Comparison of ENCODE assay signal across 9 cellular contexts in the genomic region with DNA sequence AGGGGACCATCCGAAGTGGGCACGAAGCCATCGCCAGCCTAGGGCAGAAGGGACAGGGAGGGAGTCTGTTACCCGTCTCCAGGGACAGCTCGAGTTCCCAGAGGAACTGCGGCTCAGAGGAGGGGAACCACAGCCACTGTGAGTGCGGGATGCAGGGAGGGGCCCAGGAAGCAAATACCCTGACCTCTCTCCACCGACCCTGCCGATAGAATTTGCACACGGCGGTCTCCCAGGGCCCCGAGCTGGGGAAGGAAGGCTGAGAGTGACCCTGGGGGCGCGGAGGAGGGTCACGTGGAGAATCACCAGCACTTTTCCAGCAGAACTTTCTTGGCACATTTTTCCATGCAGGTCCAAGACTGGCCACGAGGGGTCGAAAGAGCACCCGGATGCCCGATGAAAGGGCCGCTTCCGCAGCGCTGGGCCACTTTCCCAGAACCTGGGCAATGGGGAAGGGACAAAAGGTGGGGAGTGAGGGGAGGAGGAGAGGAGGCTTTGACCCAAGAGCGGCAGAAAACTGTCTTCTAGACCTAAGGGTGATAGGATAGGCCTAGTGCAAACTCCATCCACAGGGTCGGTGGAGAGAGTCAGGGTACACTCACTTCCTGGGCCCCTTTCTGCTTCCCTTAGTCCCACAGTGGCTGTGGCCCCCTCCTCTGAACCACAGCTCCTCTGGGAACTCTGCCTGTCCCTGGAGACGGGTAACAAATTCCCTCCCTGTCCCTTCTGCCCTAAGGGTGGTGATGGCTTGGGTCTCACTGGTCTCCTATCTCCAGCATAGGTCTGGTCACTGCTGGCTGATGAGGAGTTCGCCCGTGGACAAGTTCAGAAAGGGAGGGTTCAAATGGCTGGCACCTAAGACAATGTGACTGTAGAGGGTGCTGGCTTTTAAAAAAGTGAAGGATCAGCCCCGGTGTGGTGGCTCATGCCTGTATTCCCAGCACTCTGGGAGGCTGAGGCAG. TPM values are rescaled to one million over a fixed set of nuclear protein-coding genes. Genes with fewer than 3 reads are reported as not detected.
DNase-seq lines count a peak whose midpoint lies in the region; ATAC-seq and TF ChIP-seq lines count a peak whose summit lies in the region.
"Had no signal": no experiment of that assay in that cellular context is flagged by ENCODE, and none has a peak within 500 bp of the region (broad histone marks: within the 10 kb centered on the region; RNA-seq: fewer than 3 reads in every experiment).

No MANE protein-coding gene starts in this region.

- H3K4me1 ChIP-seq in CD8-positive, alpha-beta T cell (ENCODE audit: insufficient read depth, low read length), result no peaks in the 10 kb centered on the region
- H3K4me1 ChIP-seq in ovary (ENCODE audit: insufficient read depth), result no peaks in the 10 kb centered on the region

- H3K9me3 Mint-ChIP-seq in CD8-positive, alpha-beta T cell, result peaks cover 9% of the 10 kb centered on the region

- peak; percentile 84 for TF ChIP-seq CTCF in CD8-positive, alpha-beta T cell (IDR thresholded peaks at IDR 0.05)
- peak; percentile 63 to 75 (median 75) for TF ChIP-seq CTCF in ovary (IDR thresholded peaks at IDR 0.05)

- intact Hi-C loops in CD8-positive, alpha-beta T cell (cut with DNase I, micrococcal nuclease), result loop anchor here (1.0 to 2.0 kb wide), 3 partner anchors 36 to 74 kb away; no protein-coding TSS in a partner anchor
- intact Hi-C loops in cardiac septum (cut with DNase I) (loop anchor here (2.0 kb wide), 1 partner anchor 35 kb away; no protein-coding TSS in a partner anchor), ovary (cut with DNase I) (no loop called here)

- H3K36me3 Mint-ChIP-seq in CD8-positive, alpha-beta T cell, result peaks cover 31% of the 10 kb centered on the region

- H3K27me3 ChIP-seq in CD8-positive, alpha-beta T cell (ENCODE audit: insufficient read depth, low read length), result peaks cover 4% of the 10 kb centered on the region
- H3K27me3 ChIP-seq in ovary, result no peaks in the 10 kb centered on the region

- H3K4me3 Mint-ChIP-seq in CD8-positive, alpha-beta T cell, result no peak overlapping the region

- POLR2A ChIA-PET in CD8-positive, alpha-beta T cell (lab: Charles Lee), result no interaction called here

- TF ChIP-seq EP300 in ovary (IDR thresholded peaks at IDR 0.05), result no peak

- no peak overlapping the region for H3K4me3 ChIP-seq in CD8-positive, alpha-beta T cell (ENCODE audit: low read depth, low read length)
- H3K4me3 ChIP-seq in ovary, result no peak overlapping the region

- ATAC-seq in CD8-positive, alpha-beta T cell, result peak; percentile 46
- ATAC-seq in HG02678 (IDR thresholded peaks at IDR 0.05; ENCODE audit: unreplicated experiment), result no peak

- peaks cover 9% of the 10 kb centered on the region for H3K4me1 Mint-ChIP-seq in CD8-positive, alpha-beta T cell (ENCODE audit: low read depth)

- peak in 5 of 7 experiments; percentile 17 to 71 (median 43) for DNase-seq in CD8-positive, alpha-beta T cell
- DNase-seq in HUDEP-2 (lab: John Stamatoyannopoulos, UW; ENCODE audit: unreplicated experiment in 76 of 76) (peak in 47 of 76 experiments; percentile 11 to 62 (median 41)), SHP77 treated with DMSO at 0.1 percent for 48 hours (lab: John Stamatoyannopoulos, UW) (peak; percentile 59), amniotic stem cell (lab: John Stamatoyannopoulos, UW) (peak; percentile 64), cardiac septum (ENCODE audit: low spot score) (peak; percentile 89), ovary (peak; percentile 61 to 85 (median 73)), GM19238 (ENCODE audit: insufficient read length, low spot score) (no peak)

- no peak overlapping the region for H3K27ac ChIP-seq in CD8-positive, alpha-beta T cell (ENCODE audit: low read depth, low read length)
- no peak overlapping the region for H3K27ac ChIP-seq in ovary

- CTCF ChIA-PET in CD8-positive, alpha-beta T cell (lab: Charles Lee), result interaction anchor here (0.7 to 5.7 kb wide), 10 partner anchors 9 to 71 kb away, joined by 3 to 105 read pairs (median 4); a partner anchor contains a TSS

- H3K27ac Mint-ChIP-seq in CD8-positive, alpha-beta T cell, result no peak overlapping the region

- H3K9me3 ChIP-seq in CD8-positive, alpha-beta T cell (ENCODE audit: low read length), result no peaks in the 10 kb centered on the region
- peaks cover 0 to 4% of the 10 kb centered on the region in 2 donors for H3K9me3 ChIP-seq in ovary

- WGBS in ovary, 3 donors, result 13 to 14% (median 14%) methylated on average over 28 of the region's 28 CpGs

- H3K36me3 ChIP-seq in CD8-positive, alpha-beta T cell (ENCODE audit: insufficient read depth, low read length), result peaks cover 8% of the 10 kb centered on the region
- no peaks in the 10 kb centered on the region for H3K36me3 ChIP-seq in ovary

- TF ChIP-seq POLR2A in ovary (IDR thresholded peaks at IDR 0.05), result no peak

- H3K27me3 Mint-ChIP-seq in CD8-positive, alpha-beta T cell (ENCODE audit: low read depth), result peaks cover 8% of the 10 kb centered on the region

RNA-seq across cellular contexts. Expression of a gene that starts 5.3 kb away (rescaled TPM):
- total RNA-seq in CD8-positive, alpha-beta T cell, result not detected
- total RNA-seq in cardiac septum (6.9 TPM), ovary (1 to 10 TPM in 5 of 7 donors, under 1 TPM in 2; 0.60 to 4.5 (median 2.4) TPM)
- 10 to 100 TPM in 1 of 2 donors, 1 to 10 TPM in 1; 3.0 to 11.9 TPM for polyA plus RNA-seq in ovary
- total RNA-seq: T-helper 1 cell treated with Interleukin-12 subunit alpha and Interleukin-12 subunit beta and Interleukin-4 antibody, amounts not matched to agents 30 ng/mL and 1 ng/mL, for 36 hours had no signal

RNA-seq across cellular contexts. Expression of a gene that starts 22.7 kb away (rescaled TPM):
- 1 to 10 TPM; 5.6 to 5.7 TPM for total RNA-seq in CD8-positive, alpha-beta T cell
- total RNA-seq in cardiac septum, result 15.3 TPM
- 10 to 100 TPM in 4 of 7 donors, 1 to 10 TPM in 3; 2.0 to 16.6 (median 12.3) TPM for total RNA-seq in ovary
- polyA plus RNA-seq in ovary, result 1 to 10 TPM; 3.3 to 8.9 TPM

RNA-seq across cellular contexts. Expression of a gene that starts 31.8 kb away (rescaled TPM):
- total RNA-seq in CD8-positive, alpha-beta T cell, result 10 to 100 TPM; 24.0 to 26.5 TPM
- total RNA-seq in cardiac septum, result 45.8 TPM
- total RNA-seq in ovary, result 10 to 100 TPM in 6 of 7 donors, 1 to 10 TPM in 1; 9.9 to 25.0 (median 14.4) TPM
- 10 to 100 TPM; 13.1 to 16.3 TPM for polyA plus RNA-seq in ovary

Comparison
In these comparisons a context has a peak if more than half of its experiments do, and no peak if none do; other contexts are left out.
1. intact Hi-C loops: an anchor here in CD8-positive, alpha-beta T cell (1.0 to 2.0 kb wide) and cardiac septum (2.0 kb wide); none called in ovary.